In the genomic region with DNA sequence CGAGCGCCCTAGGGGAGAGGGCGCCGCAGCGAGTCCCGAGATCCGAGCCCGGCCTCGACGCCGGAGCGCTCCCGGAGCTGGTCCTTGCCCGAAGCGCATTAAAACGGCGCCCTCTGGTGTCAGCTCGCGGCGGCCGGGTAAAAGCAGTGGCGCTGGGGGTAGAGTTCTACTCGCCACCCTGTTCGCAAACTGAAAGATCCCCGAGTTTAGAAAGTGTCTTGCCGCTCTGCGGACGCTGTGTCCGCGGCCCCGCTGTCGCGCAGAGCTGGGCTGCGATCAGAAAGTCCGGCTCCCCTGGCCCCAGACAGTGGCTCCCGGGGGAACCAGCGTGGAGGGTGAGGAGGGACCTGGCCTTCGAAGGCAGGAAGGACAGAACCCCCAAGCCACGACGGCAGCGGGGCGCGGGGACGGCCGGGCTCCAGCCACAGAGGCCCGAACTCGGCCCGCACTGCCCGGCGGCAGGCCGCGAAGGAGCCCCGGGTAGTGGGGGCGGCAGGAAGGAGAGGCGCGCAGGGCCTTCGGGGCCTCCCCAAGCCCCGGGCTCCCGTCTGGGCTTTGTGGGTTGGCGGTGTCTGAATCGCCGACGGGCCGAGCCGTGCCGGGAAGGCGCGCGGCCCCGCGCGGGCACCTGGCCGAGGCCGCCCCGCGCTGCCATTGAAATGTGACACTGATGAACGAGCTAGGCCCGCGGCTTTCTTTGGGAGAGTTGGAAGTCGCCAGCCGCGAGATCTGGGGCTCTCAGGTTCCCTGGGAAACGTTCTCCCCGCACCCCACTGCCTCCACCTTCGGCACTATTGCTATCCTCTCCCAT, we compare ENCODE assay signal across 8 cellular contexts. TPM values are rescaled to one million over a fixed set of nuclear protein-coding genes. Genes with fewer than 3 reads are reported as not detected.
DNase-seq lines count a peak whose midpoint lies in the region; ATAC-seq and TF ChIP-seq lines count a peak whose summit lies in the region.

No MANE protein-coding gene starts in this region.

- DNase-seq in 8988T (peak; percentile 80), KBM-7 (peak; percentile 62), ascending aorta (ENCODE audit: low spot score in 2 of 2) (peak; percentile 38 to 94), right cardiac atrium (peak; percentile 92 to 97 (median 96)), putamen (ENCODE audit: low spot score) (peak; percentile 66), ureter (ENCODE audit: low spot score) (peak; percentile 92)
- peak; percentile 66 for DNase-seq in T-helper 2 cell treated with Interferon-gamma antibody and Interleukin-4, amounts not matched to agents 5 μg/mL and 100 μg/mL, for 36 hours (ENCODE audit: low spot score)

- H3K9me3 Mint-ChIP-seq in T-helper 2 cell treated with Interferon-gamma antibody and Interleukin-4, amounts not matched to agents 5 μg/mL and 100 μg/mL, for 36 hours: no peaks in the 10 kb centered on the region

- ATAC-seq in GM19035 (IDR thresholded peaks at IDR 0.05; ENCODE audit: unreplicated experiment) (peak; percentile 68), right cardiac atrium (peak; percentile 96 to 97)

- H3K4me1 ChIP-seq in ascending aorta (no peaks in the 10 kb centered on the region), right cardiac atrium (ENCODE audit: control insufficient read depth, insufficient read depth, low read length) (no peaks in the 10 kb centered on the region)

- H3K9me3 ChIP-seq in ascending aorta (no peaks in the 10 kb centered on the region), right cardiac atrium (ENCODE audit: control insufficient read depth, low read length) (no peaks in the 10 kb centered on the region)

- no peaks in the 10 kb centered on the region for H3K36me3 ChIP-seq in ascending aorta

- H3K27ac ChIP-seq in ascending aorta (peak overlapping the region; percentile 93 to 98), right cardiac atrium (ENCODE audit: low read length) (peak overlapping the region; percentile 31)

- H3K27ac Mint-ChIP-seq in T-helper 2 cell treated with Interferon-gamma antibody and Interleukin-4, amounts not matched to agents 5 μg/mL and 100 μg/mL, for 36 hours: no peak overlapping the region

- H3K4me3 ChIP-seq in ascending aorta: peak overlapping the region; percentile 58 to 83
- H3K4me3 ChIP-seq in right cardiac atrium (ENCODE audit: low read length): peak overlapping the region; percentile 50

- in situ Hi-C loops in KBM-7 (cut with MboI; ENCODE audit: low pct_unique_long_range_greater_than_20kb, low sequenced_read_pairs): no loop called here

- 8% methylated on average over 85 of the region's 85 CpGs for WGBS in right cardiac atrium

- TF ChIP-seq CTCF in ascending aorta (IDR thresholded peaks at IDR 0.05): peak; percentile 92 to 95 (median 92)

- H3K4me3 Mint-ChIP-seq in T-helper 2 cell treated with Interferon-gamma antibody and Interleukin-4, amounts not matched to agents 5 μg/mL and 100 μg/mL, for 36 hours: peak overlapping the region; percentile 55

- intact Hi-C loops in ascending aorta (cut with DNase I) (loop anchor here (1.0 to 10.0 kb wide), 6 partner anchors 73 to 1072 kb away; no protein-coding TSS in a partner anchor), right cardiac atrium (cut with DNase I) (loop anchor here (2.0 to 10.0 kb wide), 9 partner anchors 61 to 1068 kb away; no protein-coding TSS in a partner anchor)

- peaks cover 4% of the 10 kb centered on the region for H3K4me1 Mint-ChIP-seq in T-helper 2 cell treated with Interferon-gamma antibody and Interleukin-4, amounts not matched to agents 5 μg/mL and 100 μg/mL, for 36 hours (ENCODE audit: low read depth)

- H3K36me3 Mint-ChIP-seq in T-helper 2 cell treated with Interferon-gamma antibody and Interleukin-4, amounts not matched to agents 5 μg/mL and 100 μg/mL, for 36 hours (ENCODE audit: low read depth): no peaks in the 10 kb centered on the region

- H3K27me3 Mint-ChIP-seq in T-helper 2 cell treated with Interferon-gamma antibody and Interleukin-4, amounts not matched to agents 5 μg/mL and 100 μg/mL, for 36 hours (ENCODE audit: low read depth): peaks cover 54% of the 10 kb centered on the region

- H3K27me3 ChIP-seq in ascending aorta (no peaks in the 10 kb centered on the region), right cardiac atrium (ENCODE audit: control insufficient read depth, insufficient read depth) (no peaks in the 10 kb centered on the region)

RNA-seq across cellular contexts. Expression of a gene that starts 39.1 kb away (rescaled TPM):
- total RNA-seq in ascending aorta (52.0 TPM), right cardiac atrium (100 to 1,000 TPM; 108 to 127 (median 113) TPM), ureter (132 TPM)
- polyA plus RNA-seq in right cardiac atrium: 15.9 TPM

Comparison
In these comparisons a context has a peak if more than half of its experiments do, and no peak if none do; other contexts are left out.
1. Peak in every context shown above with its lines: DNase-seq, ATAC-seq, H3K4me3 ChIP-seq and H3K27ac ChIP-seq.